ENCODE assay signal across 12 cellular contexts in genomic region chr2:54630841-54631497, GRCh38.
DNase-seq lines count a peak whose midpoint lies in the region; ATAC-seq, FAIRE-seq and TF ChIP-seq lines count a peak whose summit lies in the region.
"Had no signal": no experiment of that assay in that cellular context is flagged by ENCODE, and none has a peak within 500 bp of the region (broad histone marks: within the 10 kb centered on the region; RNA-seq: fewer than 3 reads in every experiment).

No MANE protein-coding gene starts in this region.

- H3K4me3 ChIP-seq in A549 (no peak overlapping the region), fibroblast of lung (replicated peaks in 1 of 4; ENCODE audit: control extremely low read depth in 1 of 4, insufficient read depth in 1 of 4, low read depth in 3 of 4, low read length in 4 of 4) (no peak overlapping the region), neuronal stem cell (ENCODE audit: low read length in 2 of 2) (no peak overlapping the region), colonic mucosa (no peak overlapping the region)
- H3K4me3 ChIP-seq: SK-N-MC had no signal

- H3K36me3 ChIP-seq in fibroblast of lung (ENCODE audit: control insufficient read depth, insufficient read depth, low read length) (peaks cover 38% of the 10 kb centered on the region), neuronal stem cell (replicated peaks in 1 of 2; ENCODE audit: control insufficient read depth in 2 of 2, insufficient read depth in 2 of 2, low read length in 2 of 2) (peaks cover 47 to 99% of the 10 kb centered on the region in 2 donors), colonic mucosa (peaks cover 29% of the 10 kb centered on the region)

- ATAC-seq in A549 (no peak), HG03175 (IDR thresholded peaks at IDR 0.05; ENCODE audit: unreplicated experiment) (no peak)

- H4K8ac ChIP-seq in neuronal stem cell (ENCODE audit: low read depth, low read length), result no peak overlapping the region

- no peak overlapping the region for H3K4ac ChIP-seq in neuronal stem cell (ENCODE audit: low read length)

- H4K91ac ChIP-seq in neuronal stem cell (ENCODE audit: low read depth, low read length, poor library complexity), result no peak overlapping the region

- 90% methylated on average over 27 of the region's 30 CpGs for WGBS in A549 (ENCODE audit: missing lambda C conversion rate)
- WGBS in neuronal stem cell (ENCODE audit: extremely low coverage in 2 of 2, insufficient read length in 2 of 2, insufficient replicate concordance in 1 of 2), 2 donors, result no CpG with 5 or more reads among the region's 30 CpGs

- H2BK120ac ChIP-seq in neuronal stem cell (ENCODE audit: low read depth, low read length), result no peak overlapping the region

- no peak overlapping the region for H2AFZ ChIP-seq in fibroblast of lung (ENCODE audit: low read length)
- no peak overlapping the region for H2AFZ ChIP-seq in neuronal stem cell (ENCODE audit: low read length)

- H3K27me3 ChIP-seq in fibroblast of lung (ENCODE audit: control insufficient read depth, insufficient read depth, low read length), result no peaks in the 10 kb centered on the region
- H3K27me3 ChIP-seq in neuronal stem cell (ENCODE audit: control insufficient read depth in 3 of 3, insufficient read depth in 3 of 3, low read depth in 1 of 3, low read length in 3 of 3), result no peaks in the 10 kb centered on the region
- no peaks in the 10 kb centered on the region for H3K27me3 ChIP-seq in colonic mucosa

- TF ChIP-seq POLR2A in A549 (IDR thresholded peaks at IDR 0.05; ENCODE audit: low read length), result no peak

- no peak for FAIRE-seq in A549 (lab: Jason Lieb, UNC)

- H3K18ac ChIP-seq in neuronal stem cell (ENCODE audit: low read length), result no peak overlapping the region

- H3K4me1 ChIP-seq in A549 (peaks cover 69% of the 10 kb centered on the region), fibroblast of lung (ENCODE audit: control insufficient read depth, extremely low read depth, insufficient read depth, low read length) (peaks cover 29% of the 10 kb centered on the region), neuronal stem cell (ENCODE audit: control insufficient read depth in 2 of 2, insufficient read depth in 1 of 2, low read depth in 1 of 2, low read length in 2 of 2) (peaks cover 5 to 6% of the 10 kb centered on the region in 2 donors), colonic mucosa (no peaks in the 10 kb centered on the region)

- H3K79me2 ChIP-seq in fibroblast of lung (ENCODE audit: control insufficient read depth, insufficient read depth, low read length), result peaks cover 25% of the 10 kb centered on the region

- POLR2A ChIA-PET in A549 (lab: Yijun Ruan, JAX), result no interaction called here
- POLR2A ChIA-PET in RWPE1 (lab: Yijun Ruan, JAX; ENCODE audit: low non-redundant PET), result no interaction called here

- DNase-seq in A549 (ENCODE audit: low read depth in 1 of 2, low spot score in 1 of 2), result no peak
- DNase-seq in RWPE1 (ENCODE audit: low spot score), result no peak
- DNase-seq in fibroblast of lung (ENCODE audit: low read depth in 2 of 2), result no peak
- DNase-seq in neuronal stem cell (ENCODE audit: low spot score), result no peak
- no peak for DNase-seq in colonic mucosa
- no peak for DNase-seq in NCI-H1694 treated with DMSO at 0.1 percent for 48 hours (lab: John Stamatoyannopoulos, UW)
- no peak for DNase-seq in NCI-H526 (lab: John Stamatoyannopoulos, UW)
- DNase-seq: activated gamma-delta T cell, NCI-H1436 treated with DMSO at 0.1 percent for 48 hours, NCI-H69 had no signal

- H3K9me3 ChIP-seq in A549 (no peaks in the 10 kb centered on the region), fibroblast of lung (ENCODE audit: control insufficient read depth, insufficient read depth, low read depth, low read length) (no peaks in the 10 kb centered on the region), neuronal stem cell (replicated peaks in 1 of 2; ENCODE audit: control insufficient read depth in 2 of 2, insufficient read depth in 1 of 2, low read depth in 1 of 2, low read length in 2 of 2) (no peaks in the 10 kb centered on the region), colonic mucosa (no peaks in the 10 kb centered on the region)

- CTCF ChIA-PET in A549 (lab: Yijun Ruan, JAX), result interaction anchor here (0.5 to 1.8 kb wide), 6 partner anchors 10 to 524 kb away, joined by 3 to 6 read pairs (median 4); no protein-coding TSS in a partner anchor
- CTCF ChIA-PET in RWPE1 (lab: Yijun Ruan, JAX), result no interaction called here

- no peak overlapping the region for H3K14ac ChIP-seq in neuronal stem cell (ENCODE audit: low read length)

- intact Hi-C loops in colonic mucosa (cut with DNase I), result no loop called here

- TF ChIP-seq CTCF in A549 (IDR thresholded peaks at IDR 0.05) (no peak), RWPE1 (conservative IDR thresholded peaks at IDR 0.05; ENCODE audit: low read depth) (no peak), fibroblast of lung (conservative IDR thresholded peaks at IDR 0.05 in 1 of 2, IDR thresholded peaks at IDR 0.05 in 1 of 2; ENCODE audit: low read depth in 1 of 2, low read length in 2 of 2) (no peak), colonic mucosa (IDR thresholded peaks at IDR 0.05) (no peak)

- no peak for TF ChIP-seq RAD21 in A549 (conservative IDR thresholded peaks at IDR 0.05 in 1 of 2, IDR thresholded peaks at IDR 0.05 in 1 of 2)

- no peak overlapping the region for H2BK15ac ChIP-seq in neuronal stem cell (ENCODE audit: low read length)

- H3K79me1 ChIP-seq in neuronal stem cell (ENCODE audit: low read depth, low read length), result no peaks in the 10 kb centered on the region

- peak overlapping the region; percentile 56 for H3K23ac ChIP-seq in neuronal stem cell (ENCODE audit: low read depth, low read length, poor library complexity)

- H3K9ac ChIP-seq in fibroblast of lung (ENCODE audit: insufficient read depth, low read length) (no peak overlapping the region), neuronal stem cell (ENCODE audit: low read depth, low read length, poor library complexity) (peak overlapping the region; percentile 15), colonic mucosa (ENCODE audit: low read depth in 2 of 2, low read length in 2 of 2) (no peak overlapping the region)

- peak overlapping the region; percentile 82 to 87; a peak in 5 of 6 replicates for H3K27ac ChIP-seq in A549
- peak overlapping the region; percentile 10; the same call in 1 of the 2 replicates for H3K27ac ChIP-seq in RWPE1
- H3K27ac ChIP-seq in fibroblast of lung (ENCODE audit: insufficient read depth, low read length), result peak overlapping the region; percentile 16
- H3K27ac ChIP-seq in neuronal stem cell (replicated peaks; ENCODE audit: low read length), result no peak overlapping the region
- H3K27ac ChIP-seq in colonic mucosa, result no peak overlapping the region
- H3K27ac ChIP-seq: SK-N-MC had no signal

- H2BK5ac ChIP-seq in neuronal stem cell (ENCODE audit: low read length), result no peak overlapping the region

- H2AK5ac ChIP-seq in neuronal stem cell (ENCODE audit: low read depth, low read length), result no peak overlapping the region

- H4K20me1 ChIP-seq in fibroblast of lung (ENCODE audit: control insufficient read depth, extremely low read depth, insufficient read depth, low read length), result no peaks in the 10 kb centered on the region

- H2BK12ac ChIP-seq in neuronal stem cell (ENCODE audit: low read length), result no peak overlapping the region

- H3K4me2 ChIP-seq in A549, result no peak overlapping the region
- H3K4me2 ChIP-seq in fibroblast of lung (ENCODE audit: extremely low read depth, insufficient read depth, low read length), result no peak overlapping the region
- H3K4me2 ChIP-seq in neuronal stem cell (ENCODE audit: insufficient read depth, low read length, poor library complexity, severe bottlenecking), result no peak overlapping the region

- no peak for TF ChIP-seq EP300 in A549 (IDR thresholded peaks at IDR 0.05)

TF ChIP-seq in A549, 52 proteins besides CTCF, POLR2A, EP300 and RAD21:
- TF ChIP-seq CBX2 (IDR thresholded peaks at IDR 0.05; ENCODE audit: borderline replicate concordance, low read depth), result no peak
- TF ChIP-seq HEYL (CRISPR knock-in tag; IDR thresholded peaks at IDR 0.05), result no peak
- TF ChIP-seq, protein P1, sequence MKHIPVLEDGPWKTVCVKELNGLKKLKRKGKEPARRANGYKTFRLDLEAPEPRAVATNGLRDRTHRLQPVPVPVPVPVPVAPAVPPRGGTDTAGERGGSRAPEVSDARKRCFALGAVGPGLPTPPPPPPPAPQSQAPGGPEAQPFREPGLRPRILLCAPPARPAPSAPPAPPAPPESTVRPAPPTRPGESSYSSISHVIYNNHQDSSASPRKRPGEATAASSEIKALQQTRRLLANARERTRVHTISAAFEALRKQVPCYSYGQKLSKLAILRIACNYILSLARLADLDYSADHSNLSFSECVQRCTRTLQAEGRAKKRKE (CRISPR knock-in tag; IDR thresholded peaks at IDR 0.05; ENCODE audit: low read depth), result no peak
- 0 out of 2 replicates have a peak, but pooled peaks have one; percentile 8 for TF ChIP-seq POLR2AphosphoS2 (conservative IDR thresholded peaks at IDR 0.05; ENCODE audit: low read length)

Comparison
In these comparisons a context has a peak if more than half of its experiments do, and no peak if none do; other contexts are left out.
1. H3K27ac ChIP-seq: peak in A549 (2 of 2), RWPE1 (single experiment) and fibroblast of lung (single experiment); none in neuronal stem cell (single experiment) and colonic mucosa (single experiment).